In genomic region chr1:93349231-93350135, GRCh38 we compare ENCODE assay signal across 9 cellular contexts. TPM values are rescaled to one million over a fixed set of nuclear protein-coding genes. Genes with fewer than 3 reads are reported as not detected.
DNase-seq lines count a peak whose midpoint lies in the region; ATAC-seq and TF ChIP-seq lines count a peak whose summit lies in the region.
"Had no signal": no experiment of that assay in that cellular context is flagged by ENCODE, and none has a peak within 500 bp of the region (broad histone marks: within the 10 kb centered on the region; RNA-seq: fewer than 3 reads in every experiment).

No MANE protein-coding gene starts in this region.

- dilution Hi-C loops in mammary epithelial cell (cut with HindIII; ENCODE audit: low sequenced_read_pairs), result no loop called here

- H3K27ac ChIP-seq in mammary epithelial cell (ENCODE audit: insufficient read depth, low read depth, low read length), result peak overlapping the region; percentile 92

- intact Hi-C loops in Calu3 (cut with micrococcal nuclease; ENCODE audit: unreplicated experiment), result loop anchor here (10.0 kb wide), 1 partner anchor 45 kb away; no protein-coding TSS in a partner anchor
- intact Hi-C loops in mammary epithelial cell (cut with micrococcal nuclease), result loop anchor here (5.0 kb wide), 2 partner anchors 98 to 267 kb away; partner anchors contain the start of gene FNBP1L

- POLR2A ChIA-PET in naive thymus-derived CD8-positive, alpha-beta T cell (lab: Charles Lee), result interaction anchor here (0.6 kb wide), 1 partner anchor 312 kb away, joined by 3 read pairs; no protein-coding TSS in a partner anchor

- peaks cover 8% of the 10 kb centered on the region for H3K36me3 ChIP-seq in mammary epithelial cell (ENCODE audit: insufficient read depth, low read length)

- no peaks in the 10 kb centered on the region for H3K27me3 ChIP-seq in mammary epithelial cell (ENCODE audit: insufficient read depth, low read length)

- DNase-seq in Calu3 (no peak), Kasumi-1 (lab: John Stamatoyannopoulos, UW) (peak; percentile 19 to 20), mammary epithelial cell (peak; percentile 39), iPS-NIHi11 (ENCODE audit: low spot score) (no peak), GM19238 (ENCODE audit: insufficient read length, low spot score) (no peak), GDM1 (lab: John Stamatoyannopoulos, UW) (no peak), globus pallidus (ENCODE audit: low spot score) (no peak)
- no peak for DNase-seq in naive thymus-derived CD8-positive, alpha-beta T cell
- DNase-seq: NCI-H2227 treated with DMSO at 0.1 percent for 48 hours had no signal

- H3K9me3 ChIP-seq in mammary epithelial cell (replicated peaks; ENCODE audit: insufficient read depth, low read length), result no peaks in the 10 kb centered on the region

- H4K20me1 ChIP-seq in mammary epithelial cell (ENCODE audit: insufficient read depth, low read length), result peaks cover 5% of the 10 kb centered on the region

- H3K4me2 ChIP-seq in mammary epithelial cell (ENCODE audit: insufficient read depth, low read depth, low read length), result peak overlapping the region; percentile 86

- no peak for TF ChIP-seq CTCF in Calu3 (IDR thresholded peaks at IDR 0.05; ENCODE audit: unreplicated experiment)
- TF ChIP-seq CTCF in mammary epithelial cell (conservative IDR thresholded peaks at IDR 0.05 in 1 of 2, IDR thresholded peaks at IDR 0.05 in 1 of 2; ENCODE audit: extremely low read depth in 1 of 2, insufficient read depth in 1 of 2, low read depth in 1 of 2, low read length in 2 of 2), result no peak

- no peaks in the 10 kb centered on the region for H3K4me1 Mint-ChIP-seq in Calu3 (ENCODE audit: low read depth, unreplicated experiment)
- H3K4me1 Mint-ChIP-seq in naive thymus-derived CD8-positive, alpha-beta T cell, result peaks cover 23 to 73% (median 49%) of the 10 kb centered on the region in 4 donors

- peaks cover 36% of the 10 kb centered on the region for H3K36me3 Mint-ChIP-seq in Calu3 (ENCODE audit: insufficient read depth, unreplicated experiment)
- H3K36me3 Mint-ChIP-seq in naive thymus-derived CD8-positive, alpha-beta T cell, result peaks cover 6 to 34% (median 7%) of the 10 kb centered on the region in 3 donors

- no peak for ATAC-seq in naive thymus-derived CD8-positive, alpha-beta T cell

- H2AFZ ChIP-seq in mammary epithelial cell (ENCODE audit: low read depth, low read length), result no peak overlapping the region

- H3K9ac ChIP-seq in mammary epithelial cell (ENCODE audit: insufficient read depth, low read length), result peak overlapping the region; percentile 71

- H3K4me3 ChIP-seq in mammary epithelial cell (replicated peaks in 1 of 3; ENCODE audit: insufficient read depth in 1 of 3, low read depth in 2 of 3, low read length in 3 of 3), result peak overlapping the region; percentile 87 to 97 (median 96)

- CTCF ChIA-PET in Calu3 (lab: Charles Lee) (no interaction called here), mammary epithelial cell (lab: Charles Lee; ENCODE audit: low non-redundant PET) (interaction anchor here (1.4 kb wide), 1 partner anchor 45 kb away, joined by 5 read pairs; no protein-coding TSS in a partner anchor)

- in situ Hi-C loops in mammary epithelial cell (cut with MboI; ENCODE audit: low sequenced_read_pairs in 2 of 2), result loop anchor here in 1 of 2 donors (5.0 kb wide), 1 partner anchor 47 kb away; no protein-coding TSS in a partner anchor

- no peak overlapping the region for H3K27ac Mint-ChIP-seq in Calu3 (ENCODE audit: unreplicated experiment)
- H3K27ac Mint-ChIP-seq in naive thymus-derived CD8-positive, alpha-beta T cell, result peak overlapping the region in 5 of 10 donors; percentile 18 to 61 (median 32)

- no peaks in the 10 kb centered on the region for H3K27me3 Mint-ChIP-seq in Calu3 (ENCODE audit: unreplicated experiment)
- peaks cover 0 to 2% (median 0%) of the 10 kb centered on the region in 5 donors for H3K27me3 Mint-ChIP-seq in naive thymus-derived CD8-positive, alpha-beta T cell

- peak overlapping the region; percentile 62 for H3K4me3 Mint-ChIP-seq in Calu3 (ENCODE audit: low read depth, unreplicated experiment)
- peak overlapping the region; percentile 55 to 100 (median 94) for H3K4me3 Mint-ChIP-seq in naive thymus-derived CD8-positive, alpha-beta T cell

- peaks cover 35% of the 10 kb centered on the region for H3K4me1 ChIP-seq in mammary epithelial cell (ENCODE audit: insufficient read depth, low read length)

- 27% methylated on average over 7 of the region's 7 CpGs for WGBS in mammary epithelial cell (ENCODE audit: low coverage, missing lambda C conversion rate)

- no TSS peak for BruUV-seq in Calu3 (replicated peaks; lab: Mats Ljungman, UMichigan)
- BruUV-seq in mammary epithelial cell (replicated peaks; lab: Mats Ljungman, UMichigan), result no TSS peak

- peaks cover 98% of the 10 kb centered on the region for H3K79me2 ChIP-seq in mammary epithelial cell (ENCODE audit: insufficient read depth, low read length)

- H3K9me3 Mint-ChIP-seq in Calu3 (ENCODE audit: low read depth, unreplicated experiment), result no peaks in the 10 kb centered on the region
- H3K9me3 Mint-ChIP-seq in naive thymus-derived CD8-positive, alpha-beta T cell, result no peaks in the 10 kb centered on the region

RNA-seq across cellular contexts. Expression of gene DR1, which starts 3.8 kb away (rescaled TPM):
- total RNA-seq in Calu3 (2022) (51.1 and 51.5 TPM in 2 replicates), mammary epithelial cell (10 to 100 TPM; 35.8 to 79.2 TPM)
- polyA plus RNA-seq in mammary epithelial cell, result 25.7 TPM
- polyA minus RNA-seq in mammary epithelial cell, result 55.4 TPM
- total RNA-seq in naive thymus-derived CD8-positive, alpha-beta T cell, result 10 to 100 TPM; 65.0 to 66.7 TPM
- 10 to 100 TPM; 54.3 to 68.3 (median 66.0) TPM for polyA plus RNA-seq in naive thymus-derived CD8-positive, alpha-beta T cell

Comparison
In these comparisons a context has a peak if more than half of its experiments do, and no peak if none do; other contexts are left out.
1. DNase-seq: peak in Kasumi-1 (2 of 2) and mammary epithelial cell (single experiment); none in Calu3 (single experiment), naive thymus-derived CD8-positive, alpha-beta T cell (0 of 10), iPS-NIHi11 (single experiment), GM19238 (single experiment), GDM1 (single experiment) and globus pallidus (single experiment).